Comparison of ENCODE assay signal across 18 cellular contexts in the genomic region with DNA sequence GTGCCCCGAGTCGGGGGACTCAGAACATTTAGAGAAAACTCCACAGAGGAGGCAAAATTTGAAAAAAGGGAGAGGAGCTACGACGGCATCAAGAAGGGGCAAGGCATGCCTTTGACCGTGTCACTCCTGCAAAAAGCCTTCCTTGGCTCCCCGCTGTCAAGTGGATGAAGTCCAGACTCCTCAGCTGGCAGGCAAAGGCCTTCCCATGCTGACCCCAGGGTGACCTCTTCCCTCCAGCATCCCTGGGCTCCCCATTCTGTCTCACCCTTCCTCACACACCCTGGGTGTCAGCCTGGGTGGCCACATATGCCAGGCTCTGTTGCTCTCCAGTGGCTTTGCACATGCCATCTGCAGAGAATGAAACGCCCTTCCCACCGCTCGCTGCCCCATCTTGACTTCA.
A peak's percentile ranks its signal among the peaks of the same experiment; 100 is the strongest.
DNase-seq lines count a peak whose midpoint lies in the region; ATAC-seq and TF ChIP-seq lines count a peak whose summit lies in the region.
"Had no signal": no experiment of that assay in that cellular context is flagged by ENCODE, and none has a peak within 500 bp of the region (broad histone marks: within the 10 kb centered on the region; RNA-seq: fewer than 3 reads in every experiment).

No MANE protein-coding gene starts in this region.

- H2BK120ac ChIP-seq in mesenchymal stem cell (ENCODE audit: low read depth, low read length): no peak overlapping the region

- H4K91ac ChIP-seq in mesenchymal stem cell (ENCODE audit: low read length): no peak overlapping the region

- TF ChIP-seq CTCF in heart left ventricle (IDR thresholded peaks at IDR 0.05): no peak

- CTCF ChIA-PET in CD4-positive, alpha-beta memory T cell (lab: Charles Lee; ENCODE audit: partially characterized antibody): interaction anchor here (0.9 kb wide), 1 partner anchor 35 kb away, joined by 3 read pairs; no protein-coding TSS in a partner anchor

- H2BK12ac ChIP-seq in mesenchymal stem cell (ENCODE audit: low read length in 2 of 2): peak overlapping the region; percentile 74 to 85

- peak overlapping the region; percentile 18 for H3K27ac Mint-ChIP-seq in activated T-helper 17 cell treated with anti-CD3 and anti-CD28 coated beads, Interleukin-2, amount 50 U/mL, for 72 hours
- peak overlapping the region in 2 of 7 donors; percentile 69 for H3K27ac Mint-ChIP-seq in CD4-positive, alpha-beta memory T cell

- H3K36me3 Mint-ChIP-seq in activated T-helper 17 cell treated with anti-CD3 and anti-CD28 coated beads, Interleukin-2, amount 50 U/mL, for 72 hours (ENCODE audit: low read depth): no peaks in the 10 kb centered on the region
- no peaks in the 10 kb centered on the region for H3K36me3 Mint-ChIP-seq in CD4-positive, alpha-beta memory T cell

- intact Hi-C loops in heart left ventricle (cut with DNase I) (loop anchor here in 2 of 10 donors (5.0 kb wide), 2 partner anchors 82 to 217 kb away; no protein-coding TSS in a partner anchor), Right ventricle myocardium inferior (cut with DNase I) (no loop called here)
- intact Hi-C loops in CD4-positive, alpha-beta memory T cell (cut with micrococcal nuclease): no loop called here

- peak overlapping the region; percentile 7 to 83 for H3K4ac ChIP-seq in mesenchymal stem cell (ENCODE audit: low read depth in 1 of 2, low read length in 2 of 2)

- H3K4me1 ChIP-seq in heart left ventricle (peaks cover 0 to 20% (median 1%) of the 10 kb centered on the region in 12 donors), mesenchymal stem cell (ENCODE audit: control insufficient read depth, insufficient read depth, low read depth, low read length) (peaks cover 34% of the 10 kb centered on the region), stomach smooth muscle (ENCODE audit: control insufficient read depth, insufficient read depth, low read length) (peaks cover 38% of the 10 kb centered on the region)
- peaks cover 6% of the 10 kb centered on the region for H3K4me1 ChIP-seq in CD4-positive, alpha-beta memory T cell (ENCODE audit: insufficient read depth, low read length)

- H3K9me3 ChIP-seq in heart left ventricle (no peaks in the 10 kb centered on the region), mesenchymal stem cell (ENCODE audit: control insufficient read depth, low read length) (no peaks in the 10 kb centered on the region), stomach smooth muscle (ENCODE audit: control insufficient read depth in 2 of 2, low read length in 2 of 2) (no peaks in the 10 kb centered on the region)
- no peaks in the 10 kb centered on the region for H3K9me3 ChIP-seq in CD4-positive, alpha-beta memory T cell (ENCODE audit: control insufficient read depth in 1 of 2, low read length in 2 of 2)
- H3K9me3 ChIP-seq: A549 had no signal

- H2BK15ac ChIP-seq in mesenchymal stem cell (ENCODE audit: low read depth, poor library complexity, severe bottlenecking): peak overlapping the region; percentile 4

- H2AFZ ChIP-seq in mesenchymal stem cell (ENCODE audit: low read depth, low read length): no peak overlapping the region

- peak overlapping the region; percentile 53 for H4K8ac ChIP-seq in mesenchymal stem cell (ENCODE audit: low read length)

- POLR2A ChIA-PET in CD4-positive, alpha-beta memory T cell (lab: Charles Lee; ENCODE audit: partially characterized antibody): interaction anchor here (0.9 kb wide), 1 partner anchor 12 kb away, joined by 3 read pairs; no protein-coding TSS in a partner anchor

- H3K4me2 ChIP-seq in mesenchymal stem cell (ENCODE audit: low read length, poor library complexity, severe bottlenecking): no peak overlapping the region
- H3K4me2 ChIP-seq: A549 had no signal

- H3K79me1 ChIP-seq in mesenchymal stem cell (replicated peaks; ENCODE audit: low read length, poor library complexity, severe bottlenecking): no peaks in the 10 kb centered on the region

- no peak overlapping the region for H2BK5ac ChIP-seq in mesenchymal stem cell (ENCODE audit: low read depth, low read length, poor library complexity, severe bottlenecking)

- peak overlapping the region in 1 of 2 experiments; percentile 86 for H3K14ac ChIP-seq in mesenchymal stem cell (ENCODE audit: low read length in 2 of 2)

- peak in 3 of 4 donors; percentile 14 to 27 (median 15) for ATAC-seq in heart left ventricle
- no peak for ATAC-seq in Right ventricle myocardium inferior
- no peak for ATAC-seq in activated T-helper 17 cell treated with anti-CD3 and anti-CD28 coated beads, Interleukin-2, amount 50 U/mL, for 72 hours (replicated peaks)
- no peak for ATAC-seq in GM19463 (IDR thresholded peaks at IDR 0.05; ENCODE audit: unreplicated experiment)
- ATAC-seq: A549, GM12878, HCT116, K562 had no signal

- H3K18ac ChIP-seq in mesenchymal stem cell (ENCODE audit: low read depth in 1 of 2, low read length in 2 of 2): peak overlapping the region; percentile 42 to 91

- no peak for TF ChIP-seq POLR2A in heart left ventricle (IDR thresholded peaks at IDR 0.05)

- DNase-seq in heart left ventricle: peak in 1 of 5 donors; percentile 30
- DNase-seq in Right ventricle myocardium inferior (ENCODE audit: missing footprints): no peak
- DNase-seq in mesenchymal stem cell: peak; percentile 58
- no peak for DNase-seq in CD4-positive, alpha-beta memory T cell
- no peak for DNase-seq in NCI-H2227 treated with DMSO at 0.1 percent for 48 hours (lab: John Stamatoyannopoulos, UW)
- DNase-seq: NCI-H1092; NCI-H1694 treated with DMSO at 0.1 percent for 48 hours; NCI-H69; NK-92 treated with Interleukin-12 subunit alpha and Interleukin-12 subunit beta, amount 100 ng/mL, for 24 hours; OCI-M1; RPMI8226 had no signal

- no peak overlapping the region for H3K9ac ChIP-seq in mesenchymal stem cell (ENCODE audit: low read length)
- no peak overlapping the region for H3K9ac ChIP-seq in stomach smooth muscle (ENCODE audit: low read length in 2 of 2)

- H2AK5ac ChIP-seq in mesenchymal stem cell (ENCODE audit: low read length, severe bottlenecking): peak overlapping the region; percentile 10

- H3K23ac ChIP-seq in mesenchymal stem cell (ENCODE audit: low read length in 2 of 2): no peak overlapping the region

- H3K27me3 ChIP-seq in heart left ventricle: no peaks in the 10 kb centered on the region
- H3K27me3 ChIP-seq in mesenchymal stem cell (ENCODE audit: control insufficient read depth in 1 of 2, insufficient read depth in 1 of 2, low read length in 2 of 2): peaks cover 0 to 3% of the 10 kb centered on the region in 2 experiments
- H3K27me3 ChIP-seq in stomach smooth muscle (ENCODE audit: control insufficient read depth in 1 of 2, insufficient read depth in 2 of 2, low read length in 2 of 2): no peaks in the 10 kb centered on the region
- H3K27me3 ChIP-seq in CD4-positive, alpha-beta memory T cell (ENCODE audit: insufficient read depth, low read length): no peaks in the 10 kb centered on the region

- H3K4me3 Mint-ChIP-seq in activated T-helper 17 cell treated with anti-CD3 and anti-CD28 coated beads, Interleukin-2, amount 50 U/mL, for 72 hours: no peak overlapping the region
- H3K4me3 Mint-ChIP-seq in CD4-positive, alpha-beta memory T cell: no peak overlapping the region

- peaks cover 20% of the 10 kb centered on the region for H3K4me1 Mint-ChIP-seq in activated T-helper 17 cell treated with anti-CD3 and anti-CD28 coated beads, Interleukin-2, amount 50 U/mL, for 72 hours
- H3K4me1 Mint-ChIP-seq in CD4-positive, alpha-beta memory T cell: peaks cover 7 to 24% (median 11%) of the 10 kb centered on the region in 4 donors

- H3K27ac ChIP-seq in heart left ventricle (no peak overlapping the region), mesenchymal stem cell (ENCODE audit: low read length, poor library complexity, severe bottlenecking) (no peak overlapping the region), stomach smooth muscle (ENCODE audit: low read length) (peak overlapping the region; percentile 71)
- no peak overlapping the region for H3K27ac ChIP-seq in CD4-positive, alpha-beta memory T cell (ENCODE audit: low read depth, low read length)

- H3K9me3 Mint-ChIP-seq in activated T-helper 17 cell treated with anti-CD3 and anti-CD28 coated beads, Interleukin-2, amount 50 U/mL, for 72 hours: no peaks in the 10 kb centered on the region
- no peaks in the 10 kb centered on the region for H3K9me3 Mint-ChIP-seq in CD4-positive, alpha-beta memory T cell

- no peak overlapping the region for H3K4me3 ChIP-seq in heart left ventricle
- H3K4me3 ChIP-seq in mesenchymal stem cell (ENCODE audit: insufficient read depth in 1 of 2, low read depth in 1 of 2, low read length in 2 of 2): no peak overlapping the region
- H3K4me3 ChIP-seq in stomach smooth muscle (ENCODE audit: low read length in 2 of 2): peak overlapping the region in 1 of 2 donors; percentile 29
- H3K4me3 ChIP-seq in CD4-positive, alpha-beta memory T cell (ENCODE audit: low read length in 2 of 2): no peak overlapping the region
- H3K4me3 ChIP-seq: A549, GM12878, K562 had no signal

- no peaks in the 10 kb centered on the region for H3K36me3 ChIP-seq in heart left ventricle
- no peaks in the 10 kb centered on the region for H3K36me3 ChIP-seq in mesenchymal stem cell (ENCODE audit: control insufficient read depth in 1 of 2, insufficient read depth in 2 of 2, low read depth in 1 of 2, low read length in 2 of 2)
- H3K36me3 ChIP-seq in stomach smooth muscle (ENCODE audit: control insufficient read depth in 2 of 2, insufficient read depth in 2 of 2, low read length in 2 of 2): no peaks in the 10 kb centered on the region
- H3K36me3 ChIP-seq in CD4-positive, alpha-beta memory T cell (ENCODE audit: insufficient read depth, low read length): no peaks in the 10 kb centered on the region

- H3K27me3 Mint-ChIP-seq in activated T-helper 17 cell treated with anti-CD3 and anti-CD28 coated beads, Interleukin-2, amount 50 U/mL, for 72 hours: no peaks in the 10 kb centered on the region
- H3K27me3 Mint-ChIP-seq in CD4-positive, alpha-beta memory T cell: no peaks in the 10 kb centered on the region

- WGBS in heart left ventricle, 4 donors: 61 to 79% (median 70%) methylated on average over 9 of the region's 9 CpGs
- WGBS in mesenchymal stem cell: 44% methylated on average over 9 of the region's 9 CpGs

Comparison
In these comparisons a context has a peak if more than half of its experiments do, and no peak if none do; other contexts are left out.
1. ATAC-seq: peak in heart left ventricle (3 of 4); none in Right ventricle myocardium inferior (single experiment), activated T-helper 17 cell treated with anti-CD3 and anti-CD28 coated beads, Interleukin-2, amount 50 U/mL, for 72 hours (single experiment) and GM19463 (single experiment).